ENCODE assay signal across 10 cellular contexts in the genomic region with DNA sequence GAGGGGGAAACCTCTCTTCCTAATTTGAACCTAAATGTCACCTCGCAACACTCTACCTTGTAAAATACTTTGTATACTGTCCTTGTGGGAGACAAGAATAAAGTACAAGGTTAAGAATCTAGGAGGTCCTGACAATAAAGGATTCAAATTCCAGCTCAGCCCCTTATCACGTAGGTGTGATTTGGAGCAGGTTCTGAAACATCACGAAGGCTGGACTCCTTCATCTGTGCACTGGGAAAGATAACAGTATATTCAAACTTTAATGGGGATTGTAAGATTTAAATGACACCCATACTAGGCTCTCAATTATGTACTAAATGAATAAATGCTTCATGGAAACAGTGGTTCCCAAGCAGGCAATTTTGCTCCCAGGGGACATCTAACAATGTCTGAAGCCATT. TPM values are rescaled to one million over a fixed set of nuclear protein-coding genes. Genes with fewer than 3 reads are reported as not detected.
DNase-seq lines count a peak whose midpoint lies in the region; ATAC-seq, FAIRE-seq and TF ChIP-seq lines count a peak whose summit lies in the region.
"Had no signal": no experiment of that assay in that cellular context is flagged by ENCODE, and none has a peak within 500 bp of the region (broad histone marks: within the 10 kb centered on the region; RNA-seq: fewer than 3 reads in every experiment).

No MANE protein-coding gene starts in this region.

- H3K4me1 Mint-ChIP-seq in naive B cell = peaks cover 32 to 70% (median 46%) of the 10 kb centered on the region in 3 donors

- no peaks in the 10 kb centered on the region for H3K27me3 Mint-ChIP-seq in naive B cell

- no peak for TF ChIP-seq CTCF in A549 (IDR thresholded peaks at IDR 0.05)
- TF ChIP-seq CTCF in HCT116 (IDR thresholded peaks at IDR 0.05 in 2 of 3, conservative IDR thresholded peaks at IDR 0.05 in 1 of 3; ENCODE audit: borderline replicate concordance in 1 of 3, insufficient read depth in 1 of 3, low read depth in 2 of 3, low read length in 2 of 3) = no peak
- TF ChIP-seq CTCF in K562 (IDR thresholded peaks at IDR 0.05 in 2 of 3, conservative IDR thresholded peaks at IDR 0.05 in 1 of 3; ENCODE audit: insufficient read depth in 2 of 3, low read depth in 1 of 3, low read length in 3 of 3) = no peak

- intact Hi-C loops in HCT116 (cut with micrococcal nuclease) = no loop called here
- intact Hi-C loops in K562 (cut with micrococcal nuclease) = no loop called here
- intact Hi-C loops in posterior cingulate gyrus (cut with DNase I) = loop anchor here (5.0 kb wide), 1 partner anchor 63 kb away; no protein-coding TSS in a partner anchor

- no peak for TF ChIP-seq EP300 in A549 (IDR thresholded peaks at IDR 0.05)
- no peak for TF ChIP-seq EP300 in K562 (IDR thresholded peaks at IDR 0.05; ENCODE audit: low read length)

- BruUV-seq in HCT116 (replicated peaks; lab: Mats Ljungman, UMichigan) = no TSS peak
- no TSS peak for BruUV-seq in K562 (replicated peaks; lab: Mats Ljungman, UMichigan)

- TF ChIP-seq RAD21 in A549 (conservative IDR thresholded peaks at IDR 0.05 in 1 of 2, IDR thresholded peaks at IDR 0.05 in 1 of 2) (no peak), HCT116 (IDR thresholded peaks at IDR 0.05; ENCODE audit: low read depth) (no peak), K562 (CRISPR knock-in tag; conservative IDR thresholded peaks at IDR 0.05 in 1 of 2, IDR thresholded peaks at IDR 0.05 in 1 of 2) (no peak)

- DNase-seq in A549 (ENCODE audit: low read depth in 1 of 2, low spot score in 1 of 2) = no peak
- no peak for DNase-seq in HCT116 (ENCODE audit: low read depth, low spot score)
- peak in 1 of 4 experiments; percentile 11 for DNase-seq in K562 (ENCODE audit: extremely low read depth in 1 of 4, low spot score in 3 of 4)
- no peak for DNase-seq in naive B cell
- DNase-seq in NCI-H774 (lab: John Stamatoyannopoulos, UW) = no peak
- DNase-seq in posterior cingulate gyrus = no peak
- DNase-seq: NCI-H1048 had no signal

- POLR2A ChIA-PET in A549 (lab: Yijun Ruan, JAX) (no interaction called here), HCT116 (lab: Charles Lee) (no interaction called here), K562 (lab: Yijun Ruan, JAX) (interaction anchor here (1.5 to 1.7 kb wide), 2 partner anchors 9 to 35 kb away, joined by 4 to 10 read pairs; no protein-coding TSS in a partner anchor)

- H2AFZ ChIP-seq in HCT116 (ENCODE audit: low read depth, low read length, poor library complexity, severe bottlenecking) = no peak overlapping the region
- no peak overlapping the region for H2AFZ ChIP-seq in K562 (ENCODE audit: low read depth, low read length)

- ATAC-seq in A549 (no peak), HCT116 (no peak), K562 (no peak), naive B cell (ENCODE audit: low read depth in 2 of 2) (no peak), HG02642 (IDR thresholded peaks at IDR 0.05; ENCODE audit: poor library complexity, unreplicated experiment) (no peak), HG03460 (IDR thresholded peaks at IDR 0.05; ENCODE audit: unreplicated experiment) (no peak)

- H3K79me2 ChIP-seq in HCT116 (ENCODE audit: insufficient read depth, low read length) (peaks cover 61% of the 10 kb centered on the region), K562 (ENCODE audit: control insufficient read depth, insufficient read depth, low read length) (peaks cover 64% of the 10 kb centered on the region)

- H3K27ac ChIP-seq in A549 = no peak overlapping the region
- H3K27ac ChIP-seq in HCT116 (ENCODE audit: low read depth, low read length) = no peak overlapping the region
- no peak overlapping the region for H3K27ac ChIP-seq in K562 (ENCODE audit: extremely low read depth, low read depth, low read length)

- in situ Hi-C loops in K562 (cut with MboI) = no loop called here

- H3K4me3 ChIP-seq in A549 (peak overlapping the region; percentile 87; the same call in 2 of the 3 replicates), HCT116 (replicated peaks in 1 of 2; ENCODE audit: low read depth in 1 of 2, low read length in 2 of 2) (no peak overlapping the region), K562 (peak overlapping the region; percentile 91; the same call in 1 of the 2 replicates)

- H3K4me2 ChIP-seq in A549 (peak overlapping the region; percentile 95), HCT116 (ENCODE audit: low read length) (peak overlapping the region; percentile 82; the same call in 1 of the 2 replicates), K562 (ENCODE audit: insufficient read depth, low read length) (peak overlapping the region; percentile 88)

- H3K9me3 Mint-ChIP-seq in naive B cell = no peaks in the 10 kb centered on the region

- no peak for FAIRE-seq in A549 (lab: Jason Lieb, UNC)
- FAIRE-seq in K562 (lab: Jason Lieb, UNC) = peak; percentile 37
- FAIRE-seq: H1 had no signal

- H3K36me3 ChIP-seq in HCT116 (ENCODE audit: control insufficient read depth in 1 of 2, insufficient read depth in 2 of 2, low read length in 2 of 2) = peaks cover 6 to 19% of the 10 kb centered on the region in 2 experiments; a peak in 2 of 4 replicates
- H3K36me3 ChIP-seq in K562 (ENCODE audit: control insufficient read depth, insufficient read depth, low read length) = peaks cover 40% of the 10 kb centered on the region

- H3K9ac ChIP-seq in HCT116 (ENCODE audit: low read length) = no peak overlapping the region
- H3K9ac ChIP-seq in K562 (ENCODE audit: insufficient read depth in 1 of 2, low read depth in 2 of 2, low read length in 2 of 2) = peak overlapping the region in 1 of 2 experiments; percentile 82; a peak in 1 of 4 replicates

- TF ChIP-seq POLR2A in A549 (IDR thresholded peaks at IDR 0.05; ENCODE audit: low read length) = no peak
- no peak for TF ChIP-seq POLR2A in HCT116 (IDR thresholded peaks at IDR 0.05; ENCODE audit: borderline replicate concordance, extremely low read depth, insufficient read depth, insufficient read length)
- no peak for TF ChIP-seq POLR2A in K562 (conservative IDR thresholded peaks at IDR 0.05)

- H3K27ac Mint-ChIP-seq in naive B cell = peak overlapping the region in 4 of 6 donors; percentile 60 to 96 (median 93)

- no peaks in the 10 kb centered on the region for H3K9me2 ChIP-seq in HCT116 (ENCODE audit: insufficient read depth)

- H3K36me3 Mint-ChIP-seq in naive B cell = peaks cover 0 to under 1% of the 10 kb centered on the region in 2 donors

- H4K20me1 ChIP-seq in HCT116 (ENCODE audit: insufficient read depth) = no peaks in the 10 kb centered on the region
- peaks cover 18% of the 10 kb centered on the region for H4K20me1 ChIP-seq in K562 (replicated peaks; ENCODE audit: control insufficient read depth, insufficient read depth, low read length)

- CTCF ChIA-PET in A549 (lab: Yijun Ruan, JAX) (interaction anchor here (1.1 to 3.6 kb wide), 2 partner anchors 26 to 57 kb away, joined by 3 to 16 read pairs; no protein-coding TSS in a partner anchor), HCT116 (lab: Charles Lee) (no interaction called here), K562 (lab: Yijun Ruan, JAX; ENCODE audit: low intra/inter-chr PET ratio) (no interaction called here)

- 82% methylated on average over 3 of the region's 3 CpGs for WGBS in A549 (ENCODE audit: missing lambda C conversion rate)
- WGBS in K562 (ENCODE audit: insufficient coverage, low coverage, missing lambda C conversion rate) = 28% methylated on average over 3 of the region's 3 CpGs

- RAD21 ChIA-PET in HCT116 (lab: Charles Lee; ENCODE audit: low non-redundant PET in 1 of 2, low total read pairs in 2 of 2, uncharacterized antibody in 2 of 2, unreplicated experiment in 2 of 2) = no interaction called here

- H3K9me3 ChIP-seq in A549 = no peaks in the 10 kb centered on the region
- H3K9me3 ChIP-seq in HCT116 (ENCODE audit: control insufficient read depth in 1 of 2, insufficient read depth in 1 of 2, low read depth in 1 of 2, low read length in 2 of 2) = no peaks in the 10 kb centered on the region
- no peaks in the 10 kb centered on the region for H3K9me3 ChIP-seq in K562 (replicated peaks; ENCODE audit: control insufficient read depth, insufficient read depth, low read depth, low read length)

- no peaks in the 10 kb centered on the region for H3K27me3 ChIP-seq in HCT116 (ENCODE audit: insufficient read depth, low read length)
- H3K27me3 ChIP-seq in K562 (ENCODE audit: control insufficient read depth in 2 of 2, insufficient read depth in 2 of 2, low read length in 2 of 2) = no peaks in the 10 kb centered on the region

- H3K4me3 Mint-ChIP-seq in naive B cell = peak overlapping the region in 7 of 8 donors; percentile 88 to 96 (median 93)

- H3K9me1 ChIP-seq in K562 (ENCODE audit: control insufficient read depth, insufficient read depth, low read length) = no peaks in the 10 kb centered on the region

- H3K4me1 ChIP-seq in A549 = peaks cover 37% of the 10 kb centered on the region
- peaks cover 18 to 34% of the 10 kb centered on the region in 2 experiments; a peak in 3 of 4 replicates for H3K4me1 ChIP-seq in HCT116 (ENCODE audit: control insufficient read depth in 1 of 2, insufficient read depth in 2 of 2, low read length in 2 of 2)
- H3K4me1 ChIP-seq in K562 (replicated peaks in 1 of 2; ENCODE audit: control insufficient read depth in 2 of 2, insufficient read depth in 2 of 2, low read length in 2 of 2) = peaks cover 18 to 24% of the 10 kb centered on the region in 2 experiments; a peak in 4 of 5 replicates

RNA-seq across cellular contexts. Expression of a gene that starts 2.1 kb away (rescaled TPM):
- polyA plus RNA-seq in A549 (2011; rRNA removed) (42.4 and 45.1 TPM in 2 replicates), A549 (2017; fragmentation: RNase III; extraction: RNeasy Plus Mini Kit Qiagen cat#74134 plus additional on column Dnase treatment) (22.7 to 26.3 TPM (median 24.1 TPM) in 3 replicates), K562 (2011; rRNA removed) (32.6 and 35.8 TPM in 2 replicates), K562 (2014; fragmentation: Illumina TruSeq; extraction: Trizol) (27.7 and 29.2 TPM in 2 replicates), K562 (2014; fragmentation: Nextera tagmentation; extraction: Ambion mirVana) (1 to 10 TPM in 1 of 2 experiments, under 1 TPM in 1; 0.66 to 2.3 TPM), K562 (2014; rRNA removed) (22.2 and 32.3 TPM in 2 replicates), naive B cell (ENCODE audit: low read depth in 6 of 6) (10 to 100 TPM; 34.6 to 65.6 (median 40.2) TPM)
- polyA plus RNA-seq in A549 (2012; cell fraction: cytosol; rRNA removed) = 39.8 and 46.9 TPM in 2 replicates
- polyA plus RNA-seq in A549 (2012; cell fraction: nucleus; rRNA removed) = 39.6 and 47.5 TPM in 2 replicates
- polyA minus RNA-seq in A549 (2011; rRNA and poly(A)+ RNA removed) = 28.4 and 40.2 TPM in 2 replicates
- total RNA-seq in HCT116 (2021; ENCODE audit: unreplicated experiment) (26.8 TPM), K562 (2014; rRNA removed) (26.2 and 32.9 TPM in 2 replicates), K562 (2014; rRNA removed; fragmentation: Illumina TruSeq; extraction: Trizol) (17.8 TPM in 2 replicates), K562 (2015; rRNA removed; fragmentation: Illumina TruSeq; extraction: Trizol) (28.2 and 28.6 TPM in 2 replicates), K562 (2021) (25.4 and 26.2 TPM in 2 replicates)
- 25.3 and 26.1 TPM in 2 replicates for polyA plus RNA-seq in HCT116 (2012)
- total RNA-seq in K562 (2011; cell fraction: chromatin; rRNA removed; ENCODE audit: low replicate concordance) = 65.0 and 78.1 TPM in 2 replicates
- 60.9 and 64.0 TPM in 2 replicates for total RNA-seq in K562 (2011; cell fraction: nucleolus; rRNA removed)
- 65.3 and 87.2 TPM in 2 replicates for total RNA-seq in K562 (2011; cell fraction: nucleoplasm; rRNA removed)
- polyA plus RNA-seq in K562 (2011; cell fraction: cytosol; rRNA removed) = 40.2 and 47.6 TPM in 2 replicates
- polyA plus RNA-seq in K562 (2011; cell fraction: nucleus; rRNA removed) = 36.3 and 37.9 TPM in 2 replicates
- 18.8 and 43.5 TPM in 2 replicates for polyA plus RNA-seq in K562 (2012)
- 30.8 and 36.2 TPM in 2 replicates for polyA minus RNA-seq in K562 (2011; rRNA and poly(A)+ RNA removed)
- 13.2 and 22.6 TPM in 2 replicates for polyA minus RNA-seq in K562 (2011; cell fraction: cytosol; rRNA and poly(A)+ RNA removed)
- 14.3 and 22.9 TPM in 2 replicates for polyA minus RNA-seq in K562 (2011; cell fraction: nucleus; rRNA and poly(A)+ RNA removed)

RNA-seq across cellular contexts. Expression of a gene that starts 56.5 kb away (rescaled TPM):
- polyA plus RNA-seq in A549 (2011; rRNA removed) = 41.5 and 55.1 TPM in 2 replicates
- polyA plus RNA-seq in A549 (2012; cell fraction: cytosol; rRNA removed) = 23.6 and 25.7 TPM in 2 replicates
- 15.1 and 25.0 TPM in 2 replicates for polyA plus RNA-seq in A549 (2012; cell fraction: nucleus; rRNA removed)
- 33.8 to 39.1 TPM (median 36.8 TPM) in 3 replicates for polyA plus RNA-seq in A549 (2017; fragmentation: RNase III; extraction: RNeasy Plus Mini Kit Qiagen cat#74134 plus additional on column Dnase treatment)
- polyA minus RNA-seq in A549 (2011; rRNA and poly(A)+ RNA removed) = 18.5 and 23.6 TPM in 2 replicates
- 33.4 TPM for total RNA-seq in HCT116 (2021; ENCODE audit: unreplicated experiment)
- 14.8 and 15.7 TPM in 2 replicates for polyA plus RNA-seq in HCT116 (2012)
- 92.3 and 244 TPM in 2 replicates for total RNA-seq in K562 (2011; cell fraction: chromatin; rRNA removed; ENCODE audit: low replicate concordance)
- total RNA-seq in K562 (2011; cell fraction: nucleolus; rRNA removed) = 39.2 and 47.5 TPM in 2 replicates
- 76.0 and 89.8 TPM in 2 replicates for total RNA-seq in K562 (2011; cell fraction: nucleoplasm; rRNA removed)
- total RNA-seq in K562 (2014; rRNA removed) = 19.8 and 21.7 TPM in 2 replicates
- total RNA-seq in K562 (2014; rRNA removed; fragmentation: Illumina TruSeq; extraction: Trizol) = 23.7 and 27.1 TPM in 2 replicates
- total RNA-seq in K562 (2015; rRNA removed; fragmentation: Illumina TruSeq; extraction: Trizol) = 26.4 and 28.2 TPM in 2 replicates
- total RNA-seq in K562 (2021) = 37.1 and 39.4 TPM in 2 replicates
- 30.7 and 31.3 TPM in 2 replicates for polyA plus RNA-seq in K562 (2011; rRNA removed)
- polyA plus RNA-seq in K562 (2011; cell fraction: cytosol; rRNA removed) = 12.1 and 24.5 TPM in 2 replicates
- 63.0 and 102 TPM in 2 replicates for polyA plus RNA-seq in K562 (2011; cell fraction: nucleus; rRNA removed)
- 26.6 and 30.4 TPM in 2 replicates for polyA plus RNA-seq in K562 (2012)
- 40.0 and 49.1 TPM in 2 replicates for polyA plus RNA-seq in K562 (2014; fragmentation: Illumina TruSeq; extraction: Trizol)
- 10 to 100 TPM; 22.5 to 23.1 TPM for polyA plus RNA-seq in K562 (2014; fragmentation: Nextera tagmentation; extraction: Ambion mirVana)
- polyA plus RNA-seq in K562 (2014; rRNA removed) = 26.0 and 35.8 TPM in 2 replicates
- 29.4 and 36.0 TPM in 2 replicates for polyA minus RNA-seq in K562 (2011; rRNA and poly(A)+ RNA removed)
- polyA minus RNA-seq in K562 (2011; cell fraction: cytosol; rRNA and poly(A)+ RNA removed) = 13.3 and 17.7 TPM in 2 replicates
- polyA minus RNA-seq in K562 (2011; cell fraction: nucleus; rRNA and poly(A)+ RNA removed) = 19.3 and 44.3 TPM in 2 replicates
- 10 to 100 TPM; 20.7 to 38.4 (median 32.0) TPM for polyA plus RNA-seq in naive B cell (ENCODE audit: low read depth in 6 of 6)

Comparison
In these comparisons a context has a peak if more than half of its experiments do, and no peak if none do; other contexts are left out.
1. H3K4me3 ChIP-seq: peak in A549 (single experiment) and K562 (single experiment); none in HCT116 (0 of 2).
2. Peak in every context shown above with its lines, with median percentiles within 50 percentile points of each other: H3K4me2 ChIP-seq.